23 cellular contexts compared by ENCODE assay signal in the genomic region with DNA sequence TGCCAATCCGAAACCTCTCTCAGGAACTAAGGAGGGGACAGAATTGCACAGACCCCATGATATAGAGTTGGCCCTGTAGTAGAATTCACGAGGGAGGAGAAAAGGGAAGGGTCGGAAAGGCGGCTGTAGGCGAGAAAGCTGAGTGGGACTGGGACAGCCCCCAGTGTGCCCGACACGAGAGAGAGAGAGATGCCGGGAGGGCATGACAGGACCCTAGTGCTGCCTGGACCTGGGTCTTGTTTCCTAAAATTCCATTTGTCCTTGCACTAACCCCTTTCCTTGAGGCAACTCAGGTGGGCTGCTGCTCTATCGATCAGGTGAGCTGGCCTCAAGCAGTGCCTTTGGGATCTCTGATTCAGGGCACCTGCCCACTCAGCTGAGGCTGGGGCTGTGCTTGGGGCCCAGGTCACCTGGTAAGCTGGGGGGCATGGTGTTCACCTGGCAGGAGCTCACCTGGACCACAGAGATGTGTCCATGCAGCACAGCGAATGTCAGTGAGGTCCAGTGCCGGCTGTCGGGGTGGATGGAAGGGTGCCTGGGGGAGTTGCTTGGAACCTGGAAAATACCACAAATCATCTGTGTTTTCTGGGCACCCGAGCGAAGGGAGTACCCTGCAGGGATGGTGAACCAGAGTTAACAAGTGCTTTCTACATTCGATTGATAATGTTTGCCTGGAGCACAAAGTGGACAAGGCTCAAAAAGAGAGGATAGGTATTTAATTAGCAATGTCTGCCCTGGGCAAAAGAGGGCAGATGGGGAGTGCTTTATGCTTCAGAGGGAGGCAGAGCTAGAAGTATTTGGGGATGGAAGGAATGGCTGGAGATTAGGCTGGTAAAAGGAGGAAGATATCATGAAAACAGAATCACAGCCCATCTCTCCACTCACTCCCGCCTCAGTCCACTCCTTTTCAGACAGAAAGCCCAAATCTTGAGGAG.
DNase-seq lines count a peak whose midpoint lies in the region; ATAC-seq and TF ChIP-seq lines count a peak whose summit lies in the region.
"Had no signal": no experiment of that assay in that cellular context is flagged by ENCODE, and none has a peak within 500 bp of the region (broad histone marks: within the 10 kb centered on the region; RNA-seq: fewer than 3 reads in every experiment).

No MANE protein-coding gene starts in this region.

- peak; percentile 14 for DNase-seq in Right ventricle myocardium superior
- no peak for DNase-seq in left ventricle myocardium inferior
- DNase-seq in endothelial cell (ENCODE audit: low spot score): no peak
- DNase-seq in progenitor cell of endocrine pancreas (ENCODE audit: low spot score, unreplicated experiment): no peak
- no peak for DNase-seq in SKM-1 (lab: John Stamatoyannopoulos, UW; ENCODE audit: unreplicated experiment)
- DNase-seq: 8988T, AML-193, EL, GF-D8, H9, NCI-H1105 treated with DMSO at 0.1 percent for 48 hours, NCI-H2029 treated with DMSO at 0.1 percent for 48 hours, NCI-H226, NCI-H524, NCI-H774 had no signal

- no peak overlapping the region for H3K27ac ChIP-seq in left ventricle myocardium inferior (replicated peaks)
- H3K27ac ChIP-seq: GM23248, HL-60, KMS-11, SJSA1 had no signal

- intact Hi-C loops in Right ventricle myocardium superior (cut with DNase I) (no loop called here), left ventricle myocardium inferior (cut with micrococcal nuclease) (no loop called here)

- H3K27me3 Mint-ChIP-seq in endothelial cell (ENCODE audit: unreplicated experiment) (peaks cover 33% of the 10 kb centered on the region), progenitor cell of endocrine pancreas (no peaks in the 10 kb centered on the region)

- H3K4me3 Mint-ChIP-seq in endothelial cell (ENCODE audit: unreplicated experiment) (peak overlapping the region; percentile 52), progenitor cell of endocrine pancreas (ENCODE audit: low read depth) (no peak overlapping the region)
- H3K4me3 Mint-ChIP-seq: CD14-positive monocyte, H9 had no signal

- H3K4me1 Mint-ChIP-seq in endothelial cell (ENCODE audit: unreplicated experiment) (peaks cover 23% of the 10 kb centered on the region), progenitor cell of endocrine pancreas (ENCODE audit: low read depth) (peaks cover 7% of the 10 kb centered on the region)
- H3K4me1 Mint-ChIP-seq: CD14-positive monocyte, H9 had no signal

- H3K27ac Mint-ChIP-seq in endothelial cell (ENCODE audit: unreplicated experiment): no peak overlapping the region
- H3K27ac Mint-ChIP-seq in progenitor cell of endocrine pancreas: peak overlapping the region; percentile 75
- H3K27ac Mint-ChIP-seq: CD14-positive monocyte had no signal

- H3K36me3 Mint-ChIP-seq in endothelial cell (ENCODE audit: low read depth, unreplicated experiment) (peaks cover 61% of the 10 kb centered on the region), progenitor cell of endocrine pancreas (ENCODE audit: insufficient read depth) (peaks cover 11% of the 10 kb centered on the region)

- H3K9me3 Mint-ChIP-seq in endothelial cell (ENCODE audit: unreplicated experiment) (no peaks in the 10 kb centered on the region), progenitor cell of endocrine pancreas (ENCODE audit: low read depth) (no peaks in the 10 kb centered on the region)
- H3K9me3 Mint-ChIP-seq: H9 had no signal

- H3K4me3 ChIP-seq in left ventricle myocardium inferior: no peak overlapping the region
- H3K4me3 ChIP-seq: GM23248, SJSA1 had no signal

- H3K4me1 ChIP-seq in left ventricle myocardium inferior: peaks cover 3% of the 10 kb centered on the region
- H3K4me1 ChIP-seq: SJSA1 had no signal

- H3K36me3 ChIP-seq in left ventricle myocardium inferior: peaks cover 36% of the 10 kb centered on the region
- H3K36me3 ChIP-seq: SJSA1 had no signal

- no peaks in the 10 kb centered on the region for H3K9me3 ChIP-seq in left ventricle myocardium inferior (replicated peaks)
- H3K9me3 ChIP-seq: SJSA1 had no signal

- no peaks in the 10 kb centered on the region for H3K27me3 ChIP-seq in left ventricle myocardium inferior (ENCODE audit: low read depth)
- H3K27me3 ChIP-seq: SJSA1 had no signal

- TF ChIP-seq CTCF in left ventricle myocardium inferior (IDR thresholded peaks at IDR 0.05; ENCODE audit: borderline replicate concordance) (no peak), endothelial cell (IDR thresholded peaks at IDR 0.05; ENCODE audit: unreplicated experiment) (no peak), progenitor cell of endocrine pancreas (IDR thresholded peaks at IDR 0.05; ENCODE audit: unreplicated experiment) (no peak)

- ATAC-seq in Right ventricle myocardium superior (ENCODE audit: poor library complexity) (no peak), GM19328 (IDR thresholded peaks at IDR 0.05; ENCODE audit: unreplicated experiment) (no peak), HG03025 (IDR thresholded peaks at IDR 0.05; ENCODE audit: low FRiP score, unreplicated experiment) (no peak), GM18873 (IDR thresholded peaks at IDR 0.05; ENCODE audit: low FRiP score, unreplicated experiment) (no peak)
